In genomic region chr3:9843715-9844438, GRCh38 we compare ENCODE assay signal across 1 cellular context.
TF ChIP-seq lines count a peak whose summit lies in the region.

TSS of gene RPUSD3 (minus strand) at chr3:9844008. CDS start at chr3:9843990, 18 bp downstream.

TF ChIP-seq in H1, 55 proteins besides CTCF, POLR2A, EP300 and RAD21:
- TF ChIP-seq POLR2AphosphoS5 (IDR thresholded peaks at IDR 0.05; ENCODE audit: low read depth, low read length) (peak; percentile 58; the same call in 1 of the 2 replicates), BRCA1 (IDR thresholded peaks at IDR 0.05; ENCODE audit: low read depth, low read length) (no peak), CREB1 (IDR thresholded peaks at IDR 0.05) (peak; percentile 44; the same call in 1 of the 2 replicates), SP1 (IDR thresholded peaks at IDR 0.05; ENCODE audit: low read depth, low read length) (peak; percentile 89), RNF2 (IDR thresholded peaks at IDR 0.05; ENCODE audit: borderline replicate concordance, low read depth, low read length, missing control alignments, poor library complexity, severe bottlenecking) (no peak), BCL11A (IDR thresholded peaks at IDR 0.05; ENCODE audit: low read depth in 2 of 2, low read length in 2 of 2) (no peak), RXRA (IDR thresholded peaks at IDR 0.05; ENCODE audit: insufficient read depth, low read depth, low read length) (no peak), BACH1 (IDR thresholded peaks at IDR 0.05; ENCODE audit: low read length) (no peak), NANOG (IDR thresholded peaks at IDR 0.05; ENCODE audit: insufficient read depth, low read depth, low read length, poor library complexity, severe bottlenecking) (no peak), KDM4A (IDR thresholded peaks at IDR 0.05; ENCODE audit: low read depth, low read length, severe bottlenecking) (peak; percentile 82), ASH2L (IDR thresholded peaks at IDR 0.05; ENCODE audit: low read length) (peak; percentile 44), YY1 (IDR thresholded peaks at IDR 0.05; ENCODE audit: low read depth, low read length) (0 out of 2 replicates have a peak, but pooled peaks have one; percentile 14), GTF2F1 (IDR thresholded peaks at IDR 0.05; ENCODE audit: borderline replicate concordance, low read depth, low read length) (no peak), NRF1 (IDR thresholded peaks at IDR 0.05; ENCODE audit: low read depth, low read length) (peak; percentile 55), MAX (IDR thresholded peaks at IDR 0.05) (peak; percentile 89), HDAC2 (IDR thresholded peaks at IDR 0.05; ENCODE audit: borderline replicate concordance in 1 of 2, low read depth in 2 of 2, low read length in 2 of 2) (no peak), SIX5 (IDR thresholded peaks at IDR 0.05; ENCODE audit: low read depth, low read length) (no peak), E2F6 (IDR thresholded peaks at IDR 0.05) (peak; percentile 65), SIRT6 (IDR thresholded peaks at IDR 0.05; ENCODE audit: low read length) (no peak), CBX8 (IDR thresholded peaks at IDR 0.05; ENCODE audit: borderline replicate concordance, low read depth, low read length) (no peak), SP2 (IDR thresholded peaks at IDR 0.05; ENCODE audit: low read length) (peak; percentile 74), PHF8 (conservative IDR thresholded peaks at IDR 0.05; ENCODE audit: low read depth, low read length) (peak; percentile 73), SIN3A (conservative IDR thresholded peaks at IDR 0.05 in 1 of 2, IDR thresholded peaks at IDR 0.05 in 1 of 2; ENCODE audit: low read depth in 1 of 2, low read length in 2 of 2) (peak in 1 of 2 experiments; percentile 54; a peak in 1 of 4 replicates), SUZ12 (IDR thresholded peaks at IDR 0.05; ENCODE audit: low read length) (no peak), SP4 (IDR thresholded peaks at IDR 0.05; ENCODE audit: low read length) (0 out of 2 replicates have a peak, but pooled peaks have one; percentile 66), KDM1A (IDR thresholded peaks at IDR 0.05; ENCODE audit: borderline replicate concordance, low read length) (peak; percentile 87; the same call in 1 of the 2 replicates), USF2 (IDR thresholded peaks at IDR 0.05; ENCODE audit: low read length) (no peak), CHD2 (IDR thresholded peaks at IDR 0.05; ENCODE audit: low read length) (peak; percentile 89), CHD7 (IDR thresholded peaks at IDR 0.05; ENCODE audit: insufficient replicate concordance, low read length) (no peak), HDAC6 (IDR thresholded peaks at IDR 0.05; ENCODE audit: low read depth, low read length) (no peak), TAF1 (IDR thresholded peaks at IDR 0.05; ENCODE audit: low read depth, low read length) (peak; percentile 72)
